Comparison of ENCODE assay signal across 13 cellular contexts in genomic region chr14:104802120-104802912, GRCh38. TPM values are rescaled to one million over a fixed set of nuclear protein-coding genes. Genes with fewer than 3 reads are reported as not detected.
DNase-seq lines count a peak whose midpoint lies in the region; ATAC-seq, FAIRE-seq and TF ChIP-seq lines count a peak whose summit lies in the region.
"Had no signal": no experiment of that assay in that cellular context is flagged by ENCODE, and none has a peak within 500 bp of the region (broad histone marks: within the 10 kb centered on the region; RNA-seq: fewer than 3 reads in every experiment).

No MANE protein-coding gene starts in this region.

- H3K4me3 Mint-ChIP-seq in activated B cell treated with CpG ODN at 0.5 μM for 24 hours (peak overlapping the region; percentile 61), memory B cell (peak overlapping the region; percentile 72)

- H3K4me1 Mint-ChIP-seq in activated B cell treated with CpG ODN at 0.5 μM for 24 hours (peaks cover 38% of the 10 kb centered on the region), memory B cell (peaks cover 38% of the 10 kb centered on the region)

- H3K36me3 Mint-ChIP-seq in activated B cell treated with CpG ODN at 0.5 μM for 24 hours (ENCODE audit: low read depth), result peaks cover 1% of the 10 kb centered on the region
- H3K36me3 Mint-ChIP-seq in memory B cell, result no peaks in the 10 kb centered on the region

- POLR2A ChIA-PET in activated B cell treated with CpG ODN at 0.5 μM for 24 hours (lab: Charles Lee), result no interaction called here

- H3K27me3 ChIP-seq in right cardiac atrium (ENCODE audit: control insufficient read depth, insufficient read depth) (no peaks in the 10 kb centered on the region), upper lobe of right lung (no peaks in the 10 kb centered on the region)

- H3K27ac ChIP-seq in right cardiac atrium (ENCODE audit: low read length) (no peak overlapping the region), upper lobe of right lung (no peak overlapping the region)

- no peaks in the 10 kb centered on the region for H3K27me3 Mint-ChIP-seq in activated B cell treated with CpG ODN at 0.5 μM for 24 hours
- H3K27me3 Mint-ChIP-seq in memory B cell, result no peaks in the 10 kb centered on the region

- H3K36me3 ChIP-seq in upper lobe of right lung, result no peaks in the 10 kb centered on the region

- H3K4me3 ChIP-seq in right cardiac atrium (ENCODE audit: low read length) (no peak overlapping the region), upper lobe of right lung (peak overlapping the region; percentile 70)

- no peaks in the 10 kb centered on the region for H3K9me3 Mint-ChIP-seq in activated B cell treated with CpG ODN at 0.5 μM for 24 hours
- no peaks in the 10 kb centered on the region for H3K9me3 Mint-ChIP-seq in memory B cell

- WGBS in right cardiac atrium, result 95% methylated on average over 34 of the region's 34 CpGs

- H3K27ac Mint-ChIP-seq in activated B cell treated with CpG ODN at 0.5 μM for 24 hours (no peak overlapping the region), memory B cell (no peak overlapping the region)

- intact Hi-C loops in right cardiac atrium (cut with DNase I), result no loop called here
- intact Hi-C loops in Right ventricle myocardium superior (cut with DNase I), result no loop called here
- intact Hi-C loops in activated B cell treated with CpG ODN at 0.5 μM for 24 hours (cut with micrococcal nuclease), result no loop called here
- intact Hi-C loops in upper lobe of right lung (cut with DNase I), result no loop called here

- no peak for TF ChIP-seq CTCF in activated B cell treated with CpG ODN at 0.5 μM for 24 hours (IDR thresholded peaks at IDR 0.05)
- no peak for TF ChIP-seq CTCF in upper lobe of right lung (IDR thresholded peaks at IDR 0.05)

- no peak for FAIRE-seq in RCC 7860 (lab: Jason Lieb, UNC)
- FAIRE-seq: H1 had no signal

- peaks cover 2% of the 10 kb centered on the region for H3K4me1 ChIP-seq in right cardiac atrium (ENCODE audit: control insufficient read depth, insufficient read depth, low read length)
- peaks cover 30% of the 10 kb centered on the region for H3K4me1 ChIP-seq in upper lobe of right lung

- CTCF ChIA-PET in activated B cell treated with CpG ODN at 0.5 μM for 24 hours (lab: Charles Lee), result no interaction called here

- ATAC-seq in right cardiac atrium (no peak), Right ventricle myocardium superior (ENCODE audit: poor library complexity) (no peak), activated B cell treated with CpG ODN at 0.5 μM for 24 hours (ENCODE audit: low read depth) (no peak), memory B cell (ENCODE audit: low read depth) (no peak), upper lobe of right lung (no peak), HG03520 (IDR thresholded peaks at IDR 0.05; ENCODE audit: unreplicated experiment) (no peak)

- no peaks in the 10 kb centered on the region for H3K9me3 ChIP-seq in right cardiac atrium (ENCODE audit: control insufficient read depth, low read length)
- no peaks in the 10 kb centered on the region for H3K9me3 ChIP-seq in upper lobe of right lung

- DNase-seq in right cardiac atrium (peak in 2 of 3 donors; percentile 49 to 51), Right ventricle myocardium superior (no peak), activated B cell treated with CpG ODN at 0.5 μM for 24 hours (no peak), memory B cell (ENCODE audit: low spot score in 2 of 2) (no peak), upper lobe of right lung (no peak), DMS79 (lab: John Stamatoyannopoulos, UW) (no peak), RCC 7860 (ENCODE audit: low spot score) (no peak)
- DNase-seq: activated effector memory CD4-positive, alpha-beta T cell treated with Interleukin-2 at 50 U/mL for 16 hours; C1 segment of cervical spinal cord; cerebellar nuclear complex; IMR-90 had no signal

RNA-seq across cellular contexts. Expression of gene ZBTB42, which starts 1.4 kb away (rescaled TPM):
- 1 to 10 TPM; 6.0 to 7.7 (median 6.6) TPM for total RNA-seq in right cardiac atrium
- polyA plus RNA-seq in right cardiac atrium, result 5.3 TPM
- 5.0 TPM for total RNA-seq in Right ventricle myocardium superior
- 3.0 and 3.1 TPM in 2 replicates for total RNA-seq in activated B cell treated with CpG ODN at 0.5 μM for 24 hours
- total RNA-seq in upper lobe of right lung, result 12.3 TPM

RNA-seq across cellular contexts. Expression of gene AKT1, which starts 6.8 kb away (rescaled TPM):
- total RNA-seq in right cardiac atrium, result 100 to 1,000 TPM; 120 to 154 (median 126) TPM
- polyA plus RNA-seq in right cardiac atrium, result 101 TPM
- total RNA-seq in Right ventricle myocardium superior, result 120 TPM
- 72.8 and 80.8 TPM in 2 replicates for total RNA-seq in activated B cell treated with CpG ODN at 0.5 μM for 24 hours
- 174 TPM for total RNA-seq in upper lobe of right lung

RNA-seq across cellular contexts. Expression of gene SIVA1, which starts 49.4 kb away (rescaled TPM):
- total RNA-seq in right cardiac atrium (10 to 100 TPM; 74.6 to 88.5 (median 85.1) TPM), Right ventricle myocardium superior (60.7 TPM), activated B cell treated with CpG ODN at 0.5 μM for 24 hours (47.9 and 51.2 TPM in 2 replicates), upper lobe of right lung (66.1 TPM)
- polyA plus RNA-seq in right cardiac atrium, result 201 TPM

Comparison
In these comparisons a context has a peak if more than half of its experiments do, and no peak if none do; other contexts are left out.
1. DNase-seq: peak in right cardiac atrium (2 of 3); none in Right ventricle myocardium superior (single experiment), activated B cell treated with CpG ODN at 0.5 μM for 24 hours (single experiment), memory B cell (0 of 2), upper lobe of right lung (single experiment), DMS79 (single experiment) and RCC 7860 (single experiment).